Comparison of ENCODE assay signal across 15 cellular contexts in genomic region chr1:11354893-11355593, GRCh38.
A peak's percentile ranks its signal among the peaks of the same experiment; 100 is the strongest.
DNase-seq lines count a peak whose midpoint lies in the region; ATAC-seq and TF ChIP-seq lines count a peak whose summit lies in the region.
"Had no signal": no experiment of that assay in that cellular context is flagged by ENCODE, and none has a peak within 500 bp of the region (broad histone marks: within the 10 kb centered on the region; RNA-seq: fewer than 3 reads in every experiment).

No MANE protein-coding gene starts in this region.

- H3K4me1 ChIP-seq in ovary (ENCODE audit: insufficient read depth): no peaks in the 10 kb centered on the region
- H3K4me1 ChIP-seq: gastrocnemius medialis, parathyroid adenoma had no signal

- TF ChIP-seq POLR2A in ovary (IDR thresholded peaks at IDR 0.05): no peak

- H3K27ac ChIP-seq in cingulate gyrus (ENCODE audit: low read depth, low read length) (peak overlapping the region; percentile 70), ovary (no peak overlapping the region)
- H3K27ac ChIP-seq: gastrocnemius medialis, parathyroid adenoma had no signal

- no peak for TF ChIP-seq EP300 in ovary (IDR thresholded peaks at IDR 0.05)

- ATAC-seq in HG03520 (IDR thresholded peaks at IDR 0.05; ENCODE audit: unreplicated experiment): no peak
- ATAC-seq: gastrocnemius medialis had no signal

- no peak for TF ChIP-seq CTCF in ovary (IDR thresholded peaks at IDR 0.05)

- no peaks in the 10 kb centered on the region for H3K9me3 ChIP-seq in ovary

- intact Hi-C loops in ovary (cut with DNase I): no loop called here

- peak; percentile 88 for DNase-seq in DMS79 (lab: John Stamatoyannopoulos, UW)
- peak; percentile 28 to 97 (median 75) for DNase-seq in NCI-H1417 (lab: John Stamatoyannopoulos, UW)
- peak; percentile 73 for DNase-seq in midbrain (lab: John Stamatoyannopoulos, UW)
- DNase-seq in A172 (ENCODE audit: low spot score): no peak
- DNase-seq in T-helper 2 cell: no peak
- no peak for DNase-seq in ovary
- DNase-seq: activated CD4-positive, CD25-positive, alpha-beta regulatory T cell treated with anti-CD3 and anti-CD28 coated beads, Interleukin-2, amount 50 U/mL, for 72 hours; activated CD8-positive, alpha-beta memory T cell treated with anti-CD3 and anti-CD28 coated beads, Interleukin-2, amount 50 U/mL, for 48 hours; activated naive CD8-positive, alpha-beta T cell treated with anti-CD3 and anti-CD28 coated beads, Interleukin-2, amount 10 ng/mL, durations not matched to agents 7 days and 5 days; gastrocnemius medialis; NCI-H1048 had no signal

- no peak overlapping the region for H3K4me3 ChIP-seq in ovary
- H3K4me3 ChIP-seq: gastrocnemius medialis, smooth muscle cell had no signal

- H3K27me3 ChIP-seq in ovary: no peaks in the 10 kb centered on the region

- WGBS in ovary, 3 donors: 26 to 37% (median 31%) methylated on average over 7 of the region's 7 CpGs

- no peaks in the 10 kb centered on the region for H3K36me3 ChIP-seq in ovary
- H3K36me3 ChIP-seq: gastrocnemius medialis had no signal

Comparison
In these comparisons a context has a peak if more than half of its experiments do, and no peak if none do; other contexts are left out.
1. DNase-seq: peak in DMS79 (single experiment), NCI-H1417 (3 of 3) and midbrain (single experiment); none in A172 (single experiment), T-helper 2 cell (0 of 5) and ovary (0 of 5).